ENCODE assay signal across 1 cellular context in genomic region chr1:9882296-9882944, GRCh38.
A peak's percentile ranks its signal among the peaks of the same experiment; 100 is the strongest.
TF ChIP-seq lines count a peak whose summit lies in the region.

No MANE protein-coding gene starts in this region.

TF ChIP-seq in HEK293, 187 proteins besides CTCF, POLR2A, EP300 and RAD21 (continued from another document):
- TF ChIP-seq ZBTB49 (tag by site-specific recombination; IDR thresholded peaks at IDR 0.05; ENCODE audit: low read depth) (no peak), ZNF792 (tag by site-specific recombination; IDR thresholded peaks at IDR 0.05) (no peak), ZBTB7A (tag by site-specific recombination; IDR thresholded peaks at IDR 0.05; ENCODE audit: low read depth) (no peak), ZNF580 (tag by site-specific recombination; IDR thresholded peaks at IDR 0.05) (no peak), SP2 (tag by site-specific recombination; IDR thresholded peaks at IDR 0.05) (no peak), ZSCAN23 (tag by site-specific recombination; IDR thresholded peaks at IDR 0.05) (no peak), KLF16 (tag by site-specific recombination; IDR thresholded peaks at IDR 0.05) (no peak), ZNF248 (tag by site-specific recombination; IDR thresholded peaks at IDR 0.05) (no peak), ZIC2 (tag by site-specific recombination; IDR thresholded peaks at IDR 0.05) (peak; percentile 80), ZNF449 (tag by site-specific recombination; IDR thresholded peaks at IDR 0.05) (no peak), ZNF132 (tag by site-specific recombination; IDR thresholded peaks at IDR 0.05; ENCODE audit: borderline replicate concordance) (no peak)
